Comparison of ENCODE assay signal across 1 cellular context in the genomic region with DNA sequence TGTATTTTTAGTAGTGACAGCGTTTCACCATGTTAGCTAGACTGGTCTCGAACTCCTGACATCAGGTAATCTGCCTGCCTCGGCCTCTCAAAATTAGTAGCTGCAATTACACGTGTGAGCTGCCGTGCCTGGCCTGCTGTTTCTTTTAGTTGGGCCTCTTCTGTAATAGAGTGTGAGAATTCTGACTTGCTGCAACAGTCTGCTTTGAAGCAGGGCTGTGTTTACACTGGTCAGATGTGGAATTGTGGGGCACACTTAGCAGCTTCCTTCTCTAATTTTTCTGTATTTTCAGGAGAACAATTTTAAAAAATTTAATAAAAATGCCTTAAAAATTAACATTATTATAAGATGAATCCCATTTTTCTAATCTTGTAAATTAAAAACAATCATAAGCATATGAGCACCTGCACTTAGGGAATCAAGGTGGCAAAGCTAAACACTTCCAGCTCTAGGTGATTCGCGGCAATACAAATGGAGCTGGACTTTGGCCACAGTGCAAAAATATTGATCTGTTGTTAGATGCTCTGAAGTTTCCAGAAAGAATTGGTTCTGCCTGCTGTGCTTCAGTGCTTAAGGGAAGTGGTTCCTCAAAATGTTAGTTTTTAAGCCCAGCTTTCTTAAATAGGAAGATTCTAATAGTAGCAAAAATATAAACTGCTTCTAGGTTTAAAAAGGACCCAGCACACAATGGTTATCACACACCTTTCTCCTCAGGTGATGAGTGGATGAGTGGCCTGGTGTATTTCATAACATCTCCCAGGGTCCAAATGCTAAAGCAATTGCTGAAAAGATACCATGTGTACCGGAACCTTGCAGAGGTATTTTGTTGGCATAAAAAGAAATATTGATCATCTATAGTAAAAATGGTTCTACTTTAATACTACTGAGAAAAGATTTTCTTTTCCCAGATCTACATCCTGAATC.
A peak's percentile ranks its signal among the peaks of the same experiment; 100 is the strongest.
TF ChIP-seq lines count a peak whose summit lies in the region.

No MANE protein-coding gene starts in this region.

TF ChIP-seq in HepG2, 621 proteins besides CTCF, POLR2A, EP300 and RAD21 (continued from another document):
- TF ChIP-seq ZNF570 (CRISPR knock-in tag; IDR thresholded peaks at IDR 0.05; ENCODE audit: borderline replicate concordance), result no peak
- no peak for TF ChIP-seq POGZ (CRISPR knock-in tag; IDR thresholded peaks at IDR 0.05)
- TF ChIP-seq, protein P1, sequence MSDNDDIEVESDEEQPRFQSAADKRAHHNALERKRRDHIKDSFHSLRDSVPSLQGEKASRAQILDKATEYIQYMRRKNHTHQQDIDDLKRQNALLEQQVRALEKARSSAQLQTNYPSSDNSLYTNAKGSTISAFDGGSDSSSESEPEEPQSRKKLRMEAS (IDR thresholded peaks at IDR 0.05), result peak; percentile 28; the same call in 1 of the 2 replicates
- TF ChIP-seq, protein P2, sequence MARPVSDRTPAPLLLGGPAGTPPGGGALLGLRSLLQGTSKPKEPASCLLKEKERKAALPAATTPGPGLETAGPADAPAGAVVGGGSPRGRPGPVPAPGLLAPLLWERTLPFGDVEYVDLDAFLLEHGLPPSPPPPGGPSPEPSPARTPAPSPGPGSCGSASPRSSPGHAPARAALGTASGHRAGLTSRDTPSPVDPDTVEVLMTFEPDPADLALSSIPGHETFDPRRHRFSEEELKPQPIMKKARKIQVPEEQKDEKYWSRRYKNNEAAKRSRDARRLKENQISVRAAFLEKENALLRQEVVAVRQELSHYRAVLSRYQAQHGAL (CRISPR knock-in tag; IDR thresholded peaks at IDR 0.05; ENCODE audit: not compliant biosample characterization), result no peak
- no peak for TF ChIP-seq HCFC1 (IDR thresholded peaks at IDR 0.05; ENCODE audit: low read depth, low read length)
- TF ChIP-seq ZNF777 (CRISPR knock-in tag; IDR thresholded peaks at IDR 0.05), result no peak
- TF ChIP-seq ZNF432 (CRISPR knock-in tag; IDR thresholded peaks at IDR 0.05; ENCODE audit: borderline replicate concordance), result no peak
- TF ChIP-seq ZNF607 (CRISPR knock-in tag; IDR thresholded peaks at IDR 0.05; ENCODE audit: borderline replicate concordance), result no peak
- TF ChIP-seq CBX2 (IDR thresholded peaks at IDR 0.05; ENCODE audit: low read depth, low read length), result no peak
- no peak for TF ChIP-seq CBX2 (CRISPR knock-in tag; IDR thresholded peaks at IDR 0.05; ENCODE audit: low read depth)
- TF ChIP-seq, protein P3, sequence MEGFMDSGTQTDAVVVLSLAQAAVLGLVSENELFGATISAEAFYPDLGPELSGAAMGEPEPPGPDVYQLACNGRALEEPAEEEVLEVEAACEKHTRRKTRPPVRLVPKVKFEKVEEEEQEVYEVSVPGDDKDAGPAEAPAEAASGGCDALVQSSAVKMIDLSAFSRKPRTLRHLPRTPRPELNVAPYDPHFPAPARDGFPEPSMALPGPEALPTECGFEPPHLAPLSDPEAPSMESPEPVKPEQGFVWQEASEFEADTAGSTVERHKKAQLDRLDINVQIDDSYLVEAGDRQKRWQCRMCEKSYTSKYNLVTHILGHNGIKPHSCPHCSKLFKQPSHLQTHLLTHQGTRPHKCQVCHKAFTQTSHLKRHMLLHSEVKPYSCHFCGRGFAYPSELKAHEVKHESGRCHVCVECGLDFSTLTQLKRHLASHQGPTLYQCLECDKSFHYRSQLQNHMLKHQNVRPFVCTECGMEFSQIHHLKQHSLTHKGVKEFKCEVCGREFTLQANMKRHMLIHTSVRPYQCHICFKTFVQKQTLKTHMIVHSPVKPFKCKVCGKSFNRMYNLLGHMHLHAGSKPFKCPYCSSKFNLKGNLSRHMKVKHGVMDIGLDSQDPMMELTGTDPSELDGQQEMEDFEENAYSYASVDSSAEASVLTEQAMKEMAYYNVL (CRISPR knock-in tag; IDR thresholded peaks at IDR 0.05; ENCODE audit: borderline replicate concordance), result no peak
- no peak for TF ChIP-seq THAP11 (CRISPR knock-in tag; IDR thresholded peaks at IDR 0.05)
- TF ChIP-seq ZNF543 (CRISPR knock-in tag; IDR thresholded peaks at IDR 0.05), result no peak
- TF ChIP-seq, protein P4, sequence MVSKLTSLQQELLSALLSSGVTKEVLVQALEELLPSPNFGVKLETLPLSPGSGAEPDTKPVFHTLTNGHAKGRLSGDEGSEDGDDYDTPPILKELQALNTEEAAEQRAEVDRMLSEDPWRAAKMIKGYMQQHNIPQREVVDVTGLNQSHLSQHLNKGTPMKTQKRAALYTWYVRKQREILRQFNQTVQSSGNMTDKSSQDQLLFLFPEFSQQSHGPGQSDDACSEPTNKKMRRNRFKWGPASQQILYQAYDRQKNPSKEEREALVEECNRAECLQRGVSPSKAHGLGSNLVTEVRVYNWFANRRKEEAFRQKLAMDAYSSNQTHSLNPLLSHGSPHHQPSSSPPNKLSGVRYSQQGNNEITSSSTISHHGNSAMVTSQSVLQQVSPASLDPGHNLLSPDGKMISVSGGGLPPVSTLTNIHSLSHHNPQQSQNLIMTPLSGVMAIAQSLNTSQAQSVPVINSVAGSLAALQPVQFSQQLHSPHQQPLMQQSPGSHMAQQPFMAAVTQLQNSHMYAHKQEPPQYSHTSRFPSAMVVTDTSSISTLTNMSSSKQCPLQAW (CRISPR knock-in tag; IDR thresholded peaks at IDR 0.05), result no peak
- TF ChIP-seq ZNF556 (CRISPR knock-in tag; IDR thresholded peaks at IDR 0.05; ENCODE audit: borderline replicate concordance), result peak; percentile 33; the same call in 1 of the 2 replicates
- no peak for TF ChIP-seq ZNF382 (CRISPR knock-in tag; IDR thresholded peaks at IDR 0.05; ENCODE audit: borderline replicate concordance)
- TF ChIP-seq, protein P5, sequence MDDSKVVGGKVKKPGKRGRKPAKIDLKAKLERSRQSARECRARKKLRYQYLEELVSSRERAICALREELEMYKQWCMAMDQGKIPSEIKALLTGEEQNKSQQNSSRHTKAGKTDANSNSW (CRISPR knock-in tag; IDR thresholded peaks at IDR 0.05; ENCODE audit: borderline replicate concordance), result no peak
- no peak for TF ChIP-seq ZNF205 (CRISPR knock-in tag; IDR thresholded peaks at IDR 0.05)
- no peak for TF ChIP-seq ZNF703 (CRISPR knock-in tag; IDR thresholded peaks at IDR 0.05; ENCODE audit: borderline replicate concordance)
- no peak for TF ChIP-seq ZNF317 (CRISPR knock-in tag; IDR thresholded peaks at IDR 0.05)
- TF ChIP-seq, protein P6, sequence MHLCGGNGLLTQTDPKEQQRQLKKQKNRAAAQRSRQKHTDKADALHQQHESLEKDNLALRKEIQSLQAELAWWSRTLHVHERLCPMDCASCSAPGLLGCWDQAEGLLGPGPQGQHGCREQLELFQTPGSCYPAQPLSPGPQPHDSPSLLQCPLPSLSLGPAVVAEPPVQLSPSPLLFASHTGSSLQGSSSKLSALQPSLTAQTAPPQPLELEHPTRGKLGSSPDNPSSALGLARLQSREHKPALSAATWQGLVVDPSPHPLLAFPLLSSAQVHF (CRISPR knock-in tag; IDR thresholded peaks at IDR 0.05), result no peak
- TF ChIP-seq NCOA2 (CRISPR knock-in tag; IDR thresholded peaks at IDR 0.05), result no peak
- no peak for TF ChIP-seq ZBTB7B (CRISPR knock-in tag; IDR thresholded peaks at IDR 0.05)
- peak; percentile 81 for TF ChIP-seq ASH2L (IDR thresholded peaks at IDR 0.05; ENCODE audit: insufficient read length, low read depth, low read length)
- TF ChIP-seq TAF15 (IDR thresholded peaks at IDR 0.05; ENCODE audit: low read depth, low read length, poor library complexity, severe bottlenecking), result no peak
- no peak for TF ChIP-seq ZNF549 (CRISPR knock-in tag; IDR thresholded peaks at IDR 0.05)
- TF ChIP-seq ZNF264 (CRISPR knock-in tag; IDR thresholded peaks at IDR 0.05), result no peak
- TF ChIP-seq PPARG (CRISPR knock-in tag; conservative IDR thresholded peaks at IDR 0.05), result no peak
- TF ChIP-seq RNF2 (conservative IDR thresholded peaks at IDR 0.05; ENCODE audit: low read depth), result no peak
- TF ChIP-seq NFE2L1 (CRISPR knock-in tag; IDR thresholded peaks at IDR 0.05; ENCODE audit: borderline replicate concordance), result no peak
- 0 out of 2 replicates have a peak, but pooled peaks have one; percentile 28 for TF ChIP-seq ZMYM3 (CRISPR knock-in tag; IDR thresholded peaks at IDR 0.05)
- TF ChIP-seq, protein P7, sequence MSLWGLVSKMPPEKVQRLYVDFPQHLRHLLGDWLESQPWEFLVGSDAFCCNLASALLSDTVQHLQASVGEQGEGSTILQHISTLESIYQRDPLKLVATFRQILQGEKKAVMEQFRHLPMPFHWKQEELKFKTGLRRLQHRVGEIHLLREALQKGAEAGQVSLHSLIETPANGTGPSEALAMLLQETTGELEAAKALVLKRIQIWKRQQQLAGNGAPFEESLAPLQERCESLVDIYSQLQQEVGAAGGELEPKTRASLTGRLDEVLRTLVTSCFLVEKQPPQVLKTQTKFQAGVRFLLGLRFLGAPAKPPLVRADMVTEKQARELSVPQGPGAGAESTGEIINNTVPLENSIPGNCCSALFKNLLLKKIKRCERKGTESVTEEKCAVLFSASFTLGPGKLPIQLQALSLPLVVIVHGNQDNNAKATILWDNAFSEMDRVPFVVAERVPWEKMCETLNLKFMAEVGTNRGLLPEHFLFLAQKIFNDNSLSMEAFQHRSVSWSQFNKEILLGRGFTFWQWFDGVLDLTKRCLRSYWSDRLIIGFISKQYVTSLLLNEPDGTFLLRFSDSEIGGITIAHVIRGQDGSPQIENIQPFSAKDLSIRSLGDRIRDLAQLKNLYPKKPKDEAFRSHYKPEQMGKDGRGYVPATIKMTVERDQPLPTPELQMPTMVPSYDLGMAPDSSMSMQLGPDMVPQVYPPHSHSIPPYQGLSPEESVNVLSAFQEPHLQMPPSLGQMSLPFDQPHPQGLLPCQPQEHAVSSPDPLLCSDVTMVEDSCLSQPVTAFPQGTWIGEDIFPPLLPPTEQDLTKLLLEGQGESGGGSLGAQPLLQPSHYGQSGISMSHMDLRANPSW (CRISPR knock-in tag; IDR thresholded peaks at IDR 0.05; ENCODE audit: borderline replicate concordance), result no peak
- TF ChIP-seq ZFP36 (IDR thresholded peaks at IDR 0.05; ENCODE audit: borderline replicate concordance, low read depth, low read length, partially characterized antibody), result no peak
- TF ChIP-seq ZNF552 (CRISPR knock-in tag; IDR thresholded peaks at IDR 0.05; ENCODE audit: borderline replicate concordance), result no peak
- TF ChIP-seq BORCS8-MEF2B (CRISPR knock-in tag; IDR thresholded peaks at IDR 0.05), result no peak
